ENCODE assay signal across 1 cellular context in the genomic region with DNA sequence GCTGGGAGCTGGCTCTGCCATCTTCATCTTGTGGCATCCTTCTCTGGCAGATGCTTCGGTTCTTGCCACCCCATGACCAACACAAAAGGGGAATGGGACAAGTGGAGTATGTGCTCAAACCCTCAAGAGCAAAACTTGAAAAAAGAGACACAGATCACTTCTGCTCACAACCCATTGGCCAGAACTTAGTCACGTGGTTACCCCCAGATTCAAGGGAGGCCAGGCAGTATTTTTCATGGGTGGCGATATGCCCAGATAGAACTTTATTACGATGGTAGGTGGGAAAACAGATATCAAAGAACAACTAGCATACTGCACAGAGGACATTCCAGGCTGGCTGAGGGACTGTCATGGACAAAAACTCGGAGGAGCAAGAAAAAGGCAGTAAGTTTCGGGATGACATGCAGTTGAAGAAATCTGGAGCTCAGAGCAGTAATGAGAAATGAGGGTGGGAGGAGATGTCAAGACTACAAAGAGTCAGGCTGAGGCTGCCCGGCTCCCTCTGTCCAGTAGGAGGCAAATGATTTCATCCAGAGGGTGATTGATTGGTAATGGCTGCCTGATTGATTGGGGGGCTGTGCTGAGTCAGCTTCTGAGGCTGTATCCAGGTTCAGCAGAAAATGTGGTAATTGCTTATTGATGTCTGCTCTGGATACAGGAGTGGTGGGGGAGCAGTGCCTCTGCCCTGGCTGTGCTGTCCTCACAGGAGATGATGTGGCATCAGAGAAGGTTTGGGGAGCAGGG.
TF ChIP-seq lines count a peak whose summit lies in the region.

No MANE protein-coding gene starts in this region.

TF ChIP-seq in HepG2, 621 proteins besides CTCF, POLR2A, EP300 and RAD21:
- no peak for TF ChIP-seq ZNF12 (CRISPR knock-in tag; IDR thresholded peaks at IDR 0.05)
- peak; percentile 47; the same call in 1 of the 2 replicates for TF ChIP-seq MAFF (IDR thresholded peaks at IDR 0.05; ENCODE audit: low read depth, low read length)
- TF ChIP-seq ZNF619 (CRISPR knock-in tag; IDR thresholded peaks at IDR 0.05): no peak
- TF ChIP-seq ZNF333 (CRISPR knock-in tag; IDR thresholded peaks at IDR 0.05; ENCODE audit: borderline replicate concordance): no peak
- TF ChIP-seq POLR2AphosphoS5 (IDR thresholded peaks at IDR 0.05; ENCODE audit: low read depth, low read length): no peak
- peak; percentile 43; the same call in 1 of the 2 replicates for TF ChIP-seq RAD51 (IDR thresholded peaks at IDR 0.05; ENCODE audit: borderline replicate concordance)
- TF ChIP-seq KLF6 (CRISPR knock-in tag; IDR thresholded peaks at IDR 0.05): no peak
- peak; percentile 23 to 61; a peak in 1 of 4 replicates for TF ChIP-seq MAFK (conservative IDR thresholded peaks at IDR 0.05 in 1 of 2, IDR thresholded peaks at IDR 0.05 in 1 of 2; ENCODE audit: low read length in 2 of 2)
- TF ChIP-seq, protein P1, sequence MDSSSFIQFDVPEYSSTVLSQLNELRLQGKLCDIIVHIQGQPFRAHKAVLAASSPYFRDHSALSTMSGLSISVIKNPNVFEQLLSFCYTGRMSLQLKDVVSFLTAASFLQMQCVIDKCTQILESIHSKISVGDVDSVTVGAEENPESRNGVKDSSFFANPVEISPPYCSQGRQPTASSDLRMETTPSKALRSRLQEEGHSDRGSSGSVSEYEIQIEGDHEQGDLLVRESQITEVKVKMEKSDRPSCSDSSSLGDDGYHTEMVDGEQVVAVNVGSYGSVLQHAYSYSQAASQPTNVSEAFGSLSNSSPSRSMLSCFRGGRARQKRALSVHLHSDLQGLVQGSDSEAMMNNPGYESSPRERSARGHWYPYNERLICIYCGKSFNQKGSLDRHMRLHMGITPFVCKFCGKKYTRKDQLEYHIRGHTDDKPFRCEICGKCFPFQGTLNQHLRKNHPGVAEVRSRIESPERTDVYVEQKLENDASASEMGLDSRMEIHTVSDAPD (CRISPR knock-in tag; IDR thresholded peaks at IDR 0.05): no peak
- no peak for TF ChIP-seq HOMEZ (CRISPR knock-in tag; IDR thresholded peaks at IDR 0.05; ENCODE audit: low read depth)
- no peak for TF ChIP-seq AKAP8 (CRISPR knock-in tag; IDR thresholded peaks at IDR 0.05)
